8 cellular contexts compared by ENCODE assay signal in the genomic region with DNA sequence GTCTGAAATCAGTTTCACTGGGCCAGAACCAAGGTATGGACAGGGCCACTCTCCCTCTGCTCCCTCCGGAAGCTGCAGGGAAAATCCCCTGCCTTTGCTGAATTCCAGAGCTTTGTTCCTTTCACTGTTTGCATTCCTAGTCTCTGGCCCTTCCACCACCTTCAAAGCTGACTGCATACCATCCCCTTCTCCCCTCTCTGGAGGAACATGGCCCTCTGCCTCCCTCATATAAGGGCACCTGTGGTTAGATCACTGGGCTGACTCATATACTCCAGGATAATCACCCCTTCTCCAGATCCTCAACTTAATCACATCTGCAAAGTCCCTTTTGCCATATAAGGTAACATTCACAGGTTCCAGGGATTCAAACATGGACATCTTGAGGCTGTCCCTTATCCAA.
DNase-seq lines count a peak whose midpoint lies in the region; TF ChIP-seq lines count a peak whose summit lies in the region.
"Not testable (repeated sequence)": the region's sequence is repeated elsewhere in the genome, so short reads cannot be mapped to it uniquely, and the experiment has no call there.

No MANE protein-coding gene starts in this region.

- H3K4me1 Mint-ChIP-seq in neural progenitor cell: not testable (repeated sequence)

- WGBS in HUES64: no CpG with 5 or more reads among the region's 1 CpG

- H3K4me3 ChIP-seq in AG10803 (ENCODE audit: low read length); HUES64 (ENCODE audit: low read length); epithelial cell of esophagus (ENCODE audit: low read length); kidney epithelial cell (ENCODE audit: low read depth, low read length); neural progenitor cell: not testable (repeated sequence)

- not testable (repeated sequence) for H3K4me1 ChIP-seq in HUES64 (ENCODE audit: insufficient read depth, low read length); neural progenitor cell

- H4K20me1 ChIP-seq in neural progenitor cell (ENCODE audit: low read depth): not testable (repeated sequence)

- H3K36me3 ChIP-seq in HUES64 (ENCODE audit: insufficient read depth, low read length); kidney epithelial cell (ENCODE audit: control insufficient read depth, insufficient read depth, low read length); neural progenitor cell: not testable (repeated sequence)

- H2AFZ ChIP-seq in neural progenitor cell (replicated peaks): peak overlapping the region; percentile 39

- not testable (repeated sequence) for H3K9ac ChIP-seq in HUES64 (ENCODE audit: low read depth, low read length); neural progenitor cell

- H3F3A ChIP-seq in neural progenitor cell (ENCODE audit: low read depth): not testable (repeated sequence)

- not testable (repeated sequence) for H3K9me3 ChIP-seq in HUES64 (ENCODE audit: insufficient read depth, low read depth, low read length); neural progenitor cell (ENCODE audit: low read depth)

- not testable (repeated sequence) for H3K36me3 Mint-ChIP-seq in neural progenitor cell

- H3K79me2 ChIP-seq in neural progenitor cell (ENCODE audit: low read depth): not testable (repeated sequence)

- TF ChIP-seq CTCF in AG10803 (conservative IDR thresholded peaks at IDR 0.05; ENCODE audit: low read length); epithelial cell of esophagus (IDR thresholded peaks at IDR 0.05; ENCODE audit: insufficient read depth, low read depth, low read length, missing control alignments); kidney epithelial cell (IDR thresholded peaks at IDR 0.05; ENCODE audit: insufficient read depth, low read length, poor library complexity, severe bottlenecking); neural progenitor cell (IDR thresholded peaks at IDR 0.05): not testable (repeated sequence)

- DNase-seq in AG10803 (ENCODE audit: low read depth) (peak; percentile 3), ELR (ENCODE audit: low read depth) (peak; percentile 1), RPMI7951 (ENCODE audit: low read depth) (peak; percentile 64), astrocyte of the hippocampus (ENCODE audit: low read depth, low spot score) (peak; percentile 74), epithelial cell of esophagus (ENCODE audit: low read depth) (peak; percentile 4), kidney epithelial cell (ENCODE audit: low read depth) (peak; percentile 59), neural progenitor cell (ENCODE audit: low spot score) (peak; percentile 3)

- H3K27ac Mint-ChIP-seq in neural progenitor cell: peak overlapping the region; percentile 90

- H3K4me2 ChIP-seq in neural progenitor cell: not testable (repeated sequence)

- not testable (repeated sequence) for H3K27me3 ChIP-seq in HUES64 (ENCODE audit: insufficient read depth, low read length); kidney epithelial cell (ENCODE audit: control insufficient read depth, insufficient read depth, low read length); neural progenitor cell

- not testable (repeated sequence) for H3K27me3 Mint-ChIP-seq in neural progenitor cell (ENCODE audit: insufficient read depth, low read depth)

- H3K4me3 Mint-ChIP-seq in neural progenitor cell: not testable (repeated sequence)

- H3K9me3 Mint-ChIP-seq in neural progenitor cell: not testable (repeated sequence)

- peak overlapping the region; percentile 64; the same call in 1 of the 2 replicates for H3K27ac ChIP-seq in HUES64 (ENCODE audit: low read depth, low read length)
- H3K27ac ChIP-seq in neural progenitor cell: not testable (repeated sequence)

Comparison
In these comparisons a context has a peak if more than half of its experiments do, and no peak if none do; other contexts are left out.
1. DNase-seq: peak in every context shown above with its lines; median percentile 74 in astrocyte of the hippocampus; 64 in RPMI7951; 59 in kidney epithelial cell; 4 in epithelial cell of esophagus; 3 in AG10803; 3 in neural progenitor cell; 1 in ELR.